Comparison of ENCODE assay signal across 27 cellular contexts in the genomic region with DNA sequence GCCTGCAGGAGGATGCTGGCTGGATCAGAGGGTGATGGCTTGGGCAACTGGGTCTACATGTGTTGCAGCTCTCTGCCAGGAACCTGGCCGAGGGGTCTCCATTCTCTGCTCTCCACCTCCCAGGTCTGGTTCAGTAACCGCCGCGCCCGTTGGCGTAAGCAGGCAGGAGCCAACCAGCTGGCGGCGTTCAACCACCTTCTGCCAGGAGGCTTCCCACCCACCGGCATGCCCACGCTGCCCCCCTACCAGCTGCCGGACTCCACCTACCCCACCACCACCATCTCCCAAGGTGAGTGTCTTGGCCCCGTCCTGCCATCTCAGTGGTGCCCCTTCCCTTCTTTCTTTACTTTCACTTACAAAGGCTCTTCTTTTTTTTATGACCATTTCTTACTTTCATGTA.
"Had no signal": no experiment of that assay in that cellular context is flagged by ENCODE, and none has a peak within 500 bp of the region (broad histone marks: within the 10 kb centered on the region; RNA-seq: fewer than 3 reads in every experiment).

No MANE protein-coding gene starts in this region.

- H3K9me3 ChIP-seq: colonic mucosa, esophagus muscularis mucosa, esophagus squamous epithelium, gastrocnemius medialis, gastroesophageal sphincter, heart left ventricle, heart right ventricle had no signal

- DNase-seq: colonic mucosa; cortex of kidney; dermis blood vessel endothelial cell; dorsolateral prefrontal cortex; effector CD4-positive, alpha-beta T cell; effector CD8-positive, alpha-beta T cell; effector memory CD4-positive, alpha-beta T cell; effector memory CD8-positive, alpha-beta T cell; endodermal cell; erythroblast; esophagus squamous epithelium; foreskin fibroblast; foreskin keratinocyte; foreskin melanocyte; gastrocnemius medialis; glutamatergic neuron; head of caudate nucleus; heart left ventricle; heart right ventricle had no signal

- H3K36me3 ChIP-seq: colonic mucosa, esophagus muscularis mucosa, esophagus squamous epithelium, gastrocnemius medialis, gastroesophageal sphincter, heart left ventricle, heart right ventricle had no signal

- H3K4me1 ChIP-seq: colonic mucosa, esophagus muscularis mucosa, esophagus squamous epithelium, foreskin keratinocyte, gastrocnemius medialis, gastroesophageal sphincter, heart left ventricle, heart right ventricle had no signal

- H3K27ac ChIP-seq: colonic mucosa, coronary artery, dorsolateral prefrontal cortex, epithelial cell of prostate, esophagus muscularis mucosa, esophagus squamous epithelium, foreskin keratinocyte, gastrocnemius medialis, gastroesophageal sphincter, heart left ventricle, heart right ventricle had no signal

- ATAC-seq: effector memory CD8-positive, alpha-beta T cell; esophagus mucosa; foreskin keratinocyte; gastrocnemius medialis; gastroesophageal sphincter; heart left ventricle; heart right ventricle had no signal

- FAIRE-seq: colon, endometrium, frontal cortex had no signal

- H3K4me3 ChIP-seq: colonic mucosa, coronary artery, dorsolateral prefrontal cortex, esophagus muscularis mucosa, esophagus squamous epithelium, gastrocnemius medialis, gastroesophageal sphincter, heart left ventricle, heart right ventricle had no signal
